Comparison of ENCODE assay signal across 17 cellular contexts in genomic region chr6:36351152-36351571, GRCh38. TPM values are rescaled to one million over a fixed set of nuclear protein-coding genes. Genes with fewer than 3 reads are reported as not detected.
DNase-seq lines count a peak whose midpoint lies in the region; ATAC-seq, FAIRE-seq and TF ChIP-seq lines count a peak whose summit lies in the region.
"Had no signal": no experiment of that assay in that cellular context is flagged by ENCODE, and none has a peak within 500 bp of the region (broad histone marks: within the 10 kb centered on the region; RNA-seq: fewer than 3 reads in every experiment).

No MANE protein-coding gene starts in this region.

- H4K20me1 ChIP-seq in SK-N-SH (ENCODE audit: insufficient read depth), result no peaks in the 10 kb centered on the region
- no peaks in the 10 kb centered on the region for H4K20me1 ChIP-seq in endothelial cell of umbilical vein (replicated peaks; ENCODE audit: control insufficient read depth, extremely low read depth, insufficient read depth, low read length)

- TSS peak; percentile 64 for BruUV-seq in endothelial cell of umbilical vein (replicated peaks; lab: Mats Ljungman, UMichigan)

- H3K9me3 ChIP-seq in SK-N-SH (no peaks in the 10 kb centered on the region), endothelial cell of umbilical vein (replicated peaks; ENCODE audit: control insufficient read depth, insufficient read depth, low read length) (no peaks in the 10 kb centered on the region), breast epithelium (no peaks in the 10 kb centered on the region)
- H3K9me3 ChIP-seq: gastroesophageal sphincter had no signal

- peak; percentile 8 for TF ChIP-seq POLR2A in endothelial cell of umbilical vein (IDR thresholded peaks at IDR 0.05; ENCODE audit: low read depth, low read length)
- no peak for TF ChIP-seq POLR2A in breast epithelium (IDR thresholded peaks at IDR 0.05)

- TF ChIP-seq RAD21 in SK-N-SH (IDR thresholded peaks at IDR 0.05; ENCODE audit: low read length), result no peak

- H3K36me3 ChIP-seq in SK-N-SH (replicated peaks in 1 of 2; ENCODE audit: control insufficient read depth in 1 of 2, insufficient read depth in 2 of 2, low read length in 1 of 2) (no peaks in the 10 kb centered on the region), endothelial cell of umbilical vein (ENCODE audit: control insufficient read depth in 2 of 2, extremely low read depth in 1 of 2, insufficient read depth in 2 of 2, low read length in 2 of 2) (no peaks in the 10 kb centered on the region), breast epithelium (no peaks in the 10 kb centered on the region)
- H3K36me3 ChIP-seq: gastroesophageal sphincter had no signal

- FAIRE-seq in endothelial cell of umbilical vein (lab: Jason Lieb, UNC), result no peak
- FAIRE-seq: GM18507, HTR-8/SVneo had no signal

- no peaks in the 10 kb centered on the region for H3F3A ChIP-seq in SK-N-SH (replicated peaks; ENCODE audit: insufficient read depth)

- no peak overlapping the region for H3K4me3 Mint-ChIP-seq in activated T-helper 1 cell treated with anti-CD3 and anti-CD28 coated beads, Interleukin-12 subunit alpha, Interleukin-12 subunit beta, Interleukin-2, Interleukin-4 antibody, amounts not matched to agents 30 ng/mL and 10 ng/mL and 1 ng/mL, durations not matched to agents 14 hours and 24 hours and 36 hours
- H3K4me3 Mint-ChIP-seq: activated naive CD4-positive, alpha-beta T cell treated with anti-CD3 and anti-CD28 coated beads, Interleukin-2, amount 50 U/mL, for 24 hours; B cell had no signal

- H3K4me3 ChIP-seq in SK-N-SH (ENCODE audit: low read depth in 2 of 2, low read length in 1 of 2) (no peak overlapping the region), endothelial cell of umbilical vein (replicated peaks in 1 of 3; ENCODE audit: insufficient read depth in 1 of 3, low read depth in 1 of 3, low read length in 3 of 3) (no peak overlapping the region), breast epithelium (no peak overlapping the region)
- H3K4me3 ChIP-seq: gastroesophageal sphincter had no signal

- TF ChIP-seq CTCF in SK-N-SH (IDR thresholded peaks at IDR 0.05) (no peak), endothelial cell of umbilical vein (IDR thresholded peaks at IDR 0.05; ENCODE audit: extremely low read depth in 1 of 2, insufficient read depth in 1 of 2, low read depth in 1 of 2, low read length in 2 of 2) (no peak), omental fat pad (IDR thresholded peaks at IDR 0.05) (no peak), breast epithelium (IDR thresholded peaks at IDR 0.05) (no peak)

- no peak for TF ChIP-seq EP300 in SK-N-SH (IDR thresholded peaks at IDR 0.05; ENCODE audit: borderline replicate concordance in 1 of 2, low read depth in 1 of 2, low read length in 1 of 2)

- no peaks in the 10 kb centered on the region for H3K9me2 ChIP-seq in SK-N-SH

- peaks cover 10% of the 10 kb centered on the region for H3K9me3 Mint-ChIP-seq in activated T-helper 1 cell treated with anti-CD3 and anti-CD28 coated beads, Interleukin-12 subunit alpha, Interleukin-12 subunit beta, Interleukin-2, Interleukin-4 antibody, amounts not matched to agents 30 ng/mL and 10 ng/mL and 1 ng/mL, durations not matched to agents 14 hours and 24 hours and 36 hours

- intact Hi-C loops in endothelial cell of umbilical vein (cut with micrococcal nuclease) (loop anchor here (2.0 kb wide), 4 partner anchors 102 to 682 kb away; partner anchors contain the start of genes BRPF3 and MAPK14), breast epithelium (cut with DNase I; ENCODE audit: low total_unique reads) (no loop called here)
- intact Hi-C loops in activated T-helper 1 cell treated with anti-CD3 and anti-CD28 coated beads, Interleukin-12 subunit alpha, Interleukin-12 subunit beta, Interleukin-2, Interleukin-4 antibody, amounts not matched to agents 30 ng/mL and 10 ng/mL and 1 ng/mL, durations not matched to agents 14 hours and 24 hours and 36 hours (cut with micrococcal nuclease), result no loop called here

- DNase-seq in AG20443 (ENCODE audit: low spot score), result peak; percentile 58
- DNase-seq in SK-N-SH, result no peak
- DNase-seq in endothelial cell of umbilical vein (ENCODE audit: low read depth, low spot score), result no peak
- no peak for DNase-seq in omental fat pad (ENCODE audit: low spot score)
- DNase-seq in DMS53 treated with DMSO at 0.1 percent for 48 hours (lab: John Stamatoyannopoulos, UW; ENCODE audit: unreplicated experiment), result no peak
- no peak for DNase-seq in activated T-helper 1 cell treated with anti-CD3 and anti-CD28 coated beads, Interleukin-12 subunit alpha, Interleukin-12 subunit beta, Interleukin-2, Interleukin-4 antibody, amounts not matched to agents 30 ng/mL and 10 ng/mL and 1 ng/mL, durations not matched to agents 14 hours and 24 hours and 36 hours (ENCODE audit: low spot score)
- no peak for DNase-seq in breast epithelium (ENCODE audit: low spot score in 2 of 2)
- DNase-seq in GF-D8 (lab: John Stamatoyannopoulos, UW), result no peak
- DNase-seq: left colon, NCI-H1048, NCI-H345, PC-3 had no signal

- dilution Hi-C loops in endothelial cell of umbilical vein (cut with MboI; ENCODE audit: extremely low pct_ligation_motif_present, low sequenced_read_pairs), result no loop called here

- H3K4me2 ChIP-seq in SK-N-SH (peak overlapping the region; percentile 8; the same call in 1 of the 2 replicates), endothelial cell of umbilical vein (ENCODE audit: insufficient read depth, low read length) (peak overlapping the region; percentile 43)

- H3K4me1 Mint-ChIP-seq in activated T-helper 1 cell treated with anti-CD3 and anti-CD28 coated beads, Interleukin-12 subunit alpha, Interleukin-12 subunit beta, Interleukin-2, Interleukin-4 antibody, amounts not matched to agents 30 ng/mL and 10 ng/mL and 1 ng/mL, durations not matched to agents 14 hours and 24 hours and 36 hours (ENCODE audit: low read depth), result peaks cover 8% of the 10 kb centered on the region
- H3K4me1 Mint-ChIP-seq: activated naive CD4-positive, alpha-beta T cell treated with anti-CD3 and anti-CD28 coated beads, Interleukin-2, amount 50 U/mL, for 24 hours; B cell had no signal

- H2AFZ ChIP-seq in SK-N-SH (ENCODE audit: low read depth) (peak overlapping the region; percentile 44; the same call in 1 of the 2 replicates), endothelial cell of umbilical vein (ENCODE audit: low read depth, low read length) (no peak overlapping the region)

- peak overlapping the region in 1 of 2 experiments; percentile 50; a peak in 2 of 4 replicates for H3K27ac ChIP-seq in SK-N-SH (ENCODE audit: low read depth in 2 of 2, low read length in 1 of 2)
- peak overlapping the region; percentile 98 for H3K27ac ChIP-seq in endothelial cell of umbilical vein (ENCODE audit: insufficient read depth, low read depth, low read length)
- peak overlapping the region in 1 of 2 donors; percentile 64 for H3K27ac ChIP-seq in breast epithelium
- H3K27ac ChIP-seq: gastroesophageal sphincter had no signal

- POLR2A ChIA-PET in SK-N-SH (lab: Yijun Ruan, JAX) (no interaction called here), endothelial cell of umbilical vein (lab: Charles Lee) (interaction anchor here (0.6 to 1.5 kb wide), 5 partner anchors 10 to 404 kb away, joined by 3 to 5 read pairs (median 3); partner anchors contain the start of gene MAPK14)

- no peaks in the 10 kb centered on the region for H3K9me1 ChIP-seq in endothelial cell of umbilical vein (replicated peaks; ENCODE audit: control insufficient read depth, extremely low read depth, insufficient read depth, low read length)

- no peaks in the 10 kb centered on the region for H3K79me2 ChIP-seq in SK-N-SH (ENCODE audit: insufficient read depth)
- H3K79me2 ChIP-seq in endothelial cell of umbilical vein (ENCODE audit: control insufficient read depth, insufficient read depth, low read length), result no peaks in the 10 kb centered on the region

- peaks cover 53% of the 10 kb centered on the region for H3K27me3 Mint-ChIP-seq in activated T-helper 1 cell treated with anti-CD3 and anti-CD28 coated beads, Interleukin-12 subunit alpha, Interleukin-12 subunit beta, Interleukin-2, Interleukin-4 antibody, amounts not matched to agents 30 ng/mL and 10 ng/mL and 1 ng/mL, durations not matched to agents 14 hours and 24 hours and 36 hours (ENCODE audit: insufficient read depth)
- H3K27me3 Mint-ChIP-seq: B cell had no signal

- H3K9ac ChIP-seq in SK-N-SH (peak overlapping the region; percentile 36; the same call in 1 of the 2 replicates), endothelial cell of umbilical vein (replicated peaks; ENCODE audit: extremely low read depth, insufficient read depth, low read length) (peak overlapping the region; percentile 89)

- no peak overlapping the region for H3K27ac Mint-ChIP-seq in activated T-helper 1 cell treated with anti-CD3 and anti-CD28 coated beads, Interleukin-12 subunit alpha, Interleukin-12 subunit beta, Interleukin-2, Interleukin-4 antibody, amounts not matched to agents 30 ng/mL and 10 ng/mL and 1 ng/mL, durations not matched to agents 14 hours and 24 hours and 36 hours
- H3K27ac Mint-ChIP-seq: activated naive CD4-positive, alpha-beta T cell treated with anti-CD3 and anti-CD28 coated beads, Interleukin-2, amount 50 U/mL, for 24 hours; B cell had no signal

- peaks cover 2% of the 10 kb centered on the region for H3K36me3 Mint-ChIP-seq in activated T-helper 1 cell treated with anti-CD3 and anti-CD28 coated beads, Interleukin-12 subunit alpha, Interleukin-12 subunit beta, Interleukin-2, Interleukin-4 antibody, amounts not matched to agents 30 ng/mL and 10 ng/mL and 1 ng/mL, durations not matched to agents 14 hours and 24 hours and 36 hours (ENCODE audit: low read depth)

- 88% methylated on average over 5 of the region's 5 CpGs for WGBS in SK-N-SH (ENCODE audit: low lambda C conversion rate)

- peak; percentile 24 for ATAC-seq in omental fat pad (ENCODE audit: low FRiP score)
- ATAC-seq: PC-3 had no signal

- H3K27me3 ChIP-seq in SK-N-SH (ENCODE audit: insufficient read depth), result no peaks in the 10 kb centered on the region
- H3K27me3 ChIP-seq in endothelial cell of umbilical vein (ENCODE audit: control insufficient read depth in 2 of 2, insufficient read depth in 2 of 2, low read length in 2 of 2), result peaks cover 0 to 14% of the 10 kb centered on the region in 2 experiments
- H3K27me3 ChIP-seq in breast epithelium, result no peaks in the 10 kb centered on the region

- H3K4me1 ChIP-seq in SK-N-SH (ENCODE audit: control insufficient read depth in 1 of 2, insufficient read depth in 2 of 2, low read depth in 1 of 2, low read length in 1 of 2) (peaks cover 6 to 9% of the 10 kb centered on the region in 2 experiments; a peak in 2 of 4 replicates), endothelial cell of umbilical vein (ENCODE audit: control insufficient read depth, extremely low read depth, insufficient read depth, low read length) (peaks cover 31% of the 10 kb centered on the region), breast epithelium (no peaks in the 10 kb centered on the region)

- CTCF ChIA-PET in SK-N-SH (lab: Yijun Ruan, JAX) (interaction anchor here (1.0 to 9.3 kb wide), 3 partner anchors 9 to 48 kb away, joined by 4 to 69 read pairs (median 42); no protein-coding TSS in a partner anchor), endothelial cell of umbilical vein (lab: Charles Lee) (interaction anchor here (1.0 to 13.2 kb wide), 6 partner anchors 9 to 322 kb away, joined by 3 to 373 read pairs (median 14); no protein-coding TSS in a partner anchor)

RNA-seq across cellular contexts. Expression of gene BNIP5, which starts 14.5 kb away (rescaled TPM):
- not detected in 2 replicates for polyA plus RNA-seq in SK-N-SH (2012; rRNA removed)
- polyA plus RNA-seq in SK-N-SH (2012; cell fraction: cytosol; rRNA removed), result not detected in 2 replicates
- polyA plus RNA-seq in SK-N-SH (2012; cell fraction: nucleus; rRNA removed), result not detected in 2 replicates
- not detected in 2 replicates for total RNA-seq in endothelial cell of umbilical vein
- polyA plus RNA-seq in endothelial cell of umbilical vein, result not detected in 2 replicates
- not detected in 2 replicates for polyA plus RNA-seq in endothelial cell of umbilical vein (2011; cell fraction: cytosol; rRNA removed)
- not detected in 2 replicates for polyA plus RNA-seq in endothelial cell of umbilical vein (2011; cell fraction: nucleus; rRNA removed)
- not detected in 2 replicates for polyA plus RNA-seq in endothelial cell of umbilical vein (2012)
- polyA minus RNA-seq in endothelial cell of umbilical vein, result not detected in 2 replicates
- not detected for polyA minus RNA-seq in endothelial cell of umbilical vein (2011; cell fraction: cytosol; rRNA and poly(A)+ RNA removed)
- not detected in 2 replicates for polyA minus RNA-seq in endothelial cell of umbilical vein (2011; cell fraction: nucleus; rRNA and poly(A)+ RNA removed)
- not detected for total RNA-seq in omental fat pad
- total RNA-seq in activated T-helper 1 cell treated with anti-CD3 and anti-CD28 coated beads, Interleukin-12 subunit alpha, Interleukin-12 subunit beta, Interleukin-2, Interleukin-4 antibody, amounts not matched to agents 30 ng/mL and 10 ng/mL and 1 ng/mL, durations not matched to agents 14 hours and 24 hours and 36 hours, result not detected in 2 replicates
- total RNA-seq in breast epithelium, result under 1 TPM in 1 of 3 donors, not detected in 2; under 0.01 TPM
- total RNA-seq: gastroesophageal sphincter, PC-3 had no signal

RNA-seq across cellular contexts. Expression of gene ETV7, which starts 36.3 kb away (rescaled TPM):
- polyA plus RNA-seq in SK-N-SH (2012; rRNA removed), result 0.31 and 0.39 TPM in 2 replicates
- polyA plus RNA-seq in SK-N-SH (2012; cell fraction: cytosol; rRNA removed), result 0.12 and 0.29 TPM in 2 replicates
- polyA plus RNA-seq in SK-N-SH (2012; cell fraction: nucleus; rRNA removed), result 0.42 and 0.58 TPM in 2 replicates
- 0.21 and 0.58 TPM in 2 replicates for total RNA-seq in endothelial cell of umbilical vein
- polyA plus RNA-seq in endothelial cell of umbilical vein, result 0.23 and 0.65 TPM in 2 replicates
- 0.19 and 0.38 TPM in 2 replicates for polyA plus RNA-seq in endothelial cell of umbilical vein (2011; cell fraction: cytosol; rRNA removed)
- 0.18 and 0.35 TPM in 2 replicates for polyA plus RNA-seq in endothelial cell of umbilical vein (2011; cell fraction: nucleus; rRNA removed)
- polyA plus RNA-seq in endothelial cell of umbilical vein (2012), result 0.20 and 0.25 TPM in 2 replicates
- not detected in 2 replicates for polyA minus RNA-seq in endothelial cell of umbilical vein
- not detected for polyA minus RNA-seq in endothelial cell of umbilical vein (2011; cell fraction: cytosol; rRNA and poly(A)+ RNA removed)
- not detected in 2 replicates for polyA minus RNA-seq in endothelial cell of umbilical vein (2011; cell fraction: nucleus; rRNA and poly(A)+ RNA removed)
- 1 to 10 TPM in 3 of 4 donors, under 1 TPM in 1; 0.56 to 5.9 (median 2.8) TPM for total RNA-seq in omental fat pad
- 0.47 and 0.88 TPM in 2 replicates for total RNA-seq in activated T-helper 1 cell treated with anti-CD3 and anti-CD28 coated beads, Interleukin-12 subunit alpha, Interleukin-12 subunit beta, Interleukin-2, Interleukin-4 antibody, amounts not matched to agents 30 ng/mL and 10 ng/mL and 1 ng/mL, durations not matched to agents 14 hours and 24 hours and 36 hours
- total RNA-seq in breast epithelium, result under 1 TPM; 0.44 to 0.98 (median 0.80) TPM
- total RNA-seq: PC-3 had no signal
